ENCODE assay signal across 10 cellular contexts in the genomic region with DNA sequence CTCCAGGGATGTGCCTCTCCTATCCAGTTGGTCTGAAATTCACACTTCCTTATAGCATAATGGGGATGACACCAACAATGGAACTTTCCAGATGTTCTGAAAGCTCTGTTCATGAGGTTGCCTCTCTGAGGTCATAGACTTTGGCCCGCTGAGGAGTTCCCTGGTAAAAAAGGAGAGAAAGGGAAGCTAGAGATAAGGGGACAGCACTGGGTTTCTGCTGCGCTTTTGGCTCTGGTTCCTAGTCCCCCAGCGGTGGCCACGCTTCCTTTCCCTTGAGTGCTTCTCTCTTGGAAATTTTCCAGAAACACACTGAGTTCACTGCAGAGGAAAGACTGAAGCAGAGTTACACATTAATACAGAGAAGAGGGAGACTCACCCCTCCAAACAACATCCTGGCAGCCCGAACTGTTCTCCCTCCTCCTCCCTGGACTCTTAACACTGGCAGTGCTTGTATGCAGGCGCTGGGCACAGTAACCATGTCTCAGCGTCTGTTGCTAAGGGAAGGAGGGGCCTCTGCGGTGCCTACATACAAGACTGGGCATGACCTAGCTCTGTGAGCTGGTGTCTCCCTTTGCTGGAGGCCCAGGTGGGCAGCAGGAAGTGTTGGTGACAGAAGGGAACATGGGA. TPM values are rescaled to one million over a fixed set of nuclear protein-coding genes. Genes with fewer than 3 reads are reported as not detected.
DNase-seq lines count a peak whose midpoint lies in the region; ATAC-seq, FAIRE-seq and TF ChIP-seq lines count a peak whose summit lies in the region.
"Had no signal": no experiment of that assay in that cellular context is flagged by ENCODE, and none has a peak within 500 bp of the region (broad histone marks: within the 10 kb centered on the region; RNA-seq: fewer than 3 reads in every experiment).

A gene with protein sequence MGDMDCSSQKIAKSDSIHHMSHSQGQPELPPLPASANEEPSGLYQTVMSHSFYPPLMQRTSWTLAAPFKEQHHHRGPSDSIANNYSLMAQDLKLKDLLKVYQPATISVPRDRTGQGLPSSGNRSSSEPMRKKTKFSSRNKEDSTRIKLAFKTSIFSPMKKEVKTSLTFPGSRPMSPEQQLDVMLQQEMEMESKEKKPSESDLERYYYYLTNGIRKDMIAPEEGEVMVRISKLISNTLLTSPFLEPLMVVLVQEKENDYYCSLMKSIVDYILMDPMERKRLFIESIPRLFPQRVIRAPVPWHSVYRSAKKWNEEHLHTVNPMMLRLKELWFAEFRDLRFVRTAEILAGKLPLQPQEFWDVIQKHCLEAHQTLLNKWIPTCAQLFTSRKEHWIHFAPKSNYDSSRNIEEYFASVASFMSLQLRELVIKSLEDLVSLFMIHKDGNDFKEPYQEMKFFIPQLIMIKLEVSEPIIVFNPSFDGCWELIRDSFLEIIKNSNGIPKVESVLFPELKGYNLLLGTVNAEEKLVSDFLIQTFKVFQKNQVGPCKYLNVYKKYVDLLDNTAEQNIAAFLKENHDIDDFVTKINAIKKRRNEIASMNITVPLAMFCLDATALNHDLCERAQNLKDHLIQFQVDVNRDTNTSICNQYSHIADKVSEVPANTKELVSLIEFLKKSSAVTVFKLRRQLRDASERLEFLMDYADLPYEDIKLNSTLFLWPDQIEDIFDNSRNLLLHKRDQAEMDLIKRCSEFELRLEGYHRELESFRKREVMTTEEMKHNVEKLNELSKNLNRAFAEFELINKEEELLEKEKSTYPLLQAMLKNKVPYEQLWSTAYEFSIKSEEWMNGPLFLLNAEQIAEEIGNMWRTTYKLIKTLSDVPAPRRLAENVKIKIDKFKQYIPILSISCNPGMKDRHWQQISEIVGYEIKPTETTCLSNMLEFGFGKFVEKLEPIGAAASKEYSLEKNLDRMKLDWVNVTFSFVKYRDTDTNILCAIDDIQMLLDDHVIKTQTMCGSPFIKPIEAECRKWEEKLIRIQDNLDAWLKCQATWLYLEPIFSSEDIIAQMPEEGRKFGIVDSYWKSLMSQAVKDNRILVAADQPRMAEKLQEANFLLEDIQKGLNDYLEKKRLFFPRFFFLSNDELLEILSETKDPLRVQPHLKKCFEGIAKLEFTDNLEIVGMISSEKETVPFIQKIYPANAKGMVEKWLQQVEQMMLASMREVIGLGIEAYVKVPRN (N-terminal part only) (minus strand): TSS at position 472 of the 627 bp plus-strand sequence. CDS start 527 bp downstream, outside the sequence.

- H3K4me3 ChIP-seq in astrocyte (ENCODE audit: insufficient read depth, low read depth, low read length), result no peak within 1 kb of the TSS
- H3K4me3 ChIP-seq in lung, result no peak within 1 kb of the TSS

- H3K27me3 ChIP-seq in astrocyte (ENCODE audit: insufficient read depth, low read length), result peaks cover 13% of the 10 kb centered on the region
- no peaks in the 10 kb centered on the region for H3K27me3 ChIP-seq in lung (ENCODE audit: control insufficient read depth, insufficient read depth)

- no peaks in the 10 kb centered on the region for H3K36me3 Mint-ChIP-seq in astrocyte (ENCODE audit: low read depth, unreplicated experiment)

- no peak within 1 kb of the TSS for H3K9ac ChIP-seq in astrocyte (ENCODE audit: low read length)

- no peaks in the 10 kb centered on the region for H3K9me3 ChIP-seq in astrocyte (ENCODE audit: insufficient read depth, low read depth, low read length)
- H3K9me3 ChIP-seq in lung (ENCODE audit: control insufficient read depth in 2 of 2, insufficient read depth in 1 of 2, low read length in 1 of 2), result no peaks in the 10 kb centered on the region

- H3K4me3 Mint-ChIP-seq in astrocyte (ENCODE audit: unreplicated experiment), result no peak within 1 kb of the TSS
- H3K4me3 Mint-ChIP-seq: T-helper 2 cell treated with Interferon-gamma antibody and Interleukin-4, amounts not matched to agents 5 μg/mL and 100 μg/mL, for 36 hours had no signal

- no peaks in the 10 kb centered on the region for H3K79me2 ChIP-seq in astrocyte (ENCODE audit: insufficient read depth, low read length)

- H3K9me3 Mint-ChIP-seq in astrocyte (ENCODE audit: unreplicated experiment), result no peaks in the 10 kb centered on the region
- H3K9me3 Mint-ChIP-seq: T-helper 2 cell treated with Interferon-gamma antibody and Interleukin-4, amounts not matched to agents 5 μg/mL and 100 μg/mL, for 36 hours had no signal

- H3K4me2 ChIP-seq in astrocyte (ENCODE audit: low read length), result peak within 1 kb of the TSS; percentile 46

- H3K4me1 Mint-ChIP-seq in astrocyte (ENCODE audit: low read depth, unreplicated experiment), result peaks cover 2% of the 10 kb centered on the region

- ATAC-seq in lung (ENCODE audit: insufficient read depth, low FRiP score) (peak; percentile 19), GM18858 (IDR thresholded peaks at IDR 0.05; ENCODE audit: unreplicated experiment) (no peak), HG02798 (IDR thresholded peaks at IDR 0.05; ENCODE audit: poor library complexity, unreplicated experiment) (no peak), omental fat pad (ENCODE audit: low FRiP score) (no peak)

- H3K27ac ChIP-seq in astrocyte (ENCODE audit: low read depth, low read length) (no peak within 1 kb of the TSS), lung (ENCODE audit: low read depth in 1 of 2, low read length in 1 of 2) (no peak within 1 kb of the TSS)

- WGBS in lung, 2 donors, result 10 to 11% methylated on average over 8 of the region's 8 CpGs

- no peak for FAIRE-seq in astrocyte (lab: Jason Lieb, UNC)
- FAIRE-seq: colon had no signal

- no peaks in the 10 kb centered on the region for H4K20me1 ChIP-seq in astrocyte (ENCODE audit: insufficient read depth, low read length)

- H3K4me1 ChIP-seq in astrocyte (ENCODE audit: insufficient read depth, low read length) (peaks cover 6% of the 10 kb centered on the region), lung (ENCODE audit: control insufficient read depth in 2 of 2, insufficient read depth in 2 of 2, low read length in 2 of 2) (no peaks in the 10 kb centered on the region)

- no peaks in the 10 kb centered on the region for H3K36me3 ChIP-seq in astrocyte (ENCODE audit: insufficient read depth, low read length)
- H3K36me3 ChIP-seq in lung (ENCODE audit: control insufficient read depth in 2 of 2, insufficient read depth in 2 of 2, low read length in 2 of 2), result no peaks in the 10 kb centered on the region

- peak within 1 kb of the TSS; percentile 4 for H3K27ac Mint-ChIP-seq in astrocyte (ENCODE audit: unreplicated experiment)
- H3K27ac Mint-ChIP-seq: T-helper 2 cell treated with Interferon-gamma antibody and Interleukin-4, amounts not matched to agents 5 μg/mL and 100 μg/mL, for 36 hours had no signal

- peaks cover 7% of the 10 kb centered on the region for H3K27me3 Mint-ChIP-seq in astrocyte (ENCODE audit: low read depth, unreplicated experiment)

- no peak for TF ChIP-seq CTCF in astrocyte (IDR thresholded peaks at IDR 0.05; ENCODE audit: insufficient read depth, low read depth, low read length)
- TF ChIP-seq CTCF in lung (IDR thresholded peaks at IDR 0.05; ENCODE audit: control extremely low read depth, extremely low read depth), result no peak
- TF ChIP-seq CTCF in omental fat pad (IDR thresholded peaks at IDR 0.05), result no peak

- H2AFZ ChIP-seq in astrocyte (ENCODE audit: low read depth, low read length), result no peak within 1 kb of the TSS

- DNase-seq in DMS79 treated with DMSO at 0.1 percent for 48 hours (lab: John Stamatoyannopoulos, UW) (peak; percentile 94), NCI-H2107 treated with DMSO at 0.1 percent for 48 hours (lab: John Stamatoyannopoulos, UW; ENCODE audit: unreplicated experiment) (peak; percentile 61), astrocyte (ENCODE audit: low read depth) (no peak), lung (ENCODE audit: low spot score) (no peak), H4 (ENCODE audit: low spot score) (no peak), omental fat pad (ENCODE audit: low spot score) (no peak)

RNA-seq across cellular contexts. Expression of the gene that starts here (rescaled TPM):
- not detected in 2 replicates for total RNA-seq in astrocyte
- total RNA-seq in lung, result 10 to 100 TPM; 23.5 to 24.1 TPM
- 1 to 10 TPM; 1.0 to 2.2 TPM for polyA plus RNA-seq in lung
- 0.12 and 0.17 TPM in 2 replicates for total RNA-seq in H4 (2014; rRNA removed; shearing (Covaris generic))
- total RNA-seq in omental fat pad, result under 1 TPM in 1 of 4 donors, not detected in 3; 0.12 TPM

Comparison
In these comparisons a context has a peak if more than half of its experiments do, and no peak if none do; other contexts are left out.
1. RNA of the gene that starts here (total RNA-seq): 23.5 to 24.1 TPM in lung; 0.12 to 0.17 TPM in H4, 0.12 TPM in omental fat pad and not detected in astrocyte; every median in the first group is over 10 times any median in the second.
2. DNase-seq: peak in DMS79 treated with DMSO at 0.1 percent for 48 hours (single experiment) and NCI-H2107 treated with DMSO at 0.1 percent for 48 hours (single experiment); none in astrocyte (single experiment), lung (single experiment), H4 (single experiment) and omental fat pad (single experiment).